In the genomic region with DNA sequence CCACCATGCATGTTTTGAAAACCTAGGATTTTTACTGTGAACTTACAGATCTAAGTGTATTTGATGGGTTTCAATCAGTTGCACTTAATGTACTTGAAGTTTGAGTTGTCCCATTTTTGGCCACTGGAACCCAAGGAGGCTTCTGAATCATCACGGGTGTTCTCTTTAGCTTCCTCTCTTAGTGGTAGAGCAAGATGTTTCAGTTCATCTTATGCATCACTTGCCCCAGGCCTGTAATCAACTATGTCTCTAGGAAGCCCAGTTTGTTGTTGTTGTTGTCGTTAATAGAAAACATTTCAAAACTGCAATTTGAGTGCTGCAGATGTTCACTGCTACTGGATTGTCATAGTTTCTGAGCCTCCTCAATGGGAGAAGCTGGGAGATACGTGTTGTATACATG, we compare ENCODE assay signal across 22 cellular contexts.
"Had no signal": no experiment of that assay in that cellular context is flagged by ENCODE, and none has a peak within 500 bp of the region (broad histone marks: within the 10 kb centered on the region; RNA-seq: fewer than 3 reads in every experiment).

No MANE protein-coding gene starts in this region.

- H3K4me3 ChIP-seq: pancreas, prostate gland, spleen, suprapubic skin, tibial nerve had no signal

- H3K27me3 ChIP-seq: brain microvascular endothelial cell, pancreas, suprapubic skin, tibial nerve had no signal

- H3K9me3 ChIP-seq: pancreas, prostate gland had no signal

- DNase-seq: activated CD4-positive, alpha-beta memory T cell treated with anti-CD3 and anti-CD28 coated beads, Interleukin-2, amount 10 ng/mL, durations not matched to agents 7 days and 5 days; activated CD4-positive, alpha-beta T cell treated with anti-CD3 and anti-CD28 coated beads for 1 hour; activated CD4-positive, alpha-beta T cell treated with anti-CD3 and anti-CD28 coated beads, Interleukin-2, amount 10 ng/mL, durations not matched to agents 7 days and 5 days; activated CD8-positive, alpha-beta memory T cell treated with anti-CD3 and anti-CD28 coated beads, Interleukin-2, amount 50 U/mL, for 48 hours; activated gamma-delta T cell; activated naive CD4-positive, alpha-beta T cell treated with anti-CD3 and anti-CD28 coated beads, Interleukin-2, amount 10 ng/mL, durations not matched to agents 7 days and 5 days; activated naive CD8-positive, alpha-beta T cell treated with anti-CD3 and anti-CD28 coated beads, Interleukin-2, amount 10 ng/mL, durations not matched to agents 7 days and 5 days; activated T-cell treated with anti-CD3 and anti-CD28 coated beads, Interleukin-2, amount 50 U/mL, for 24 hours; amniotic stem cell; brain microvascular endothelial cell; endodermal cell; naive thymus-derived CD8-positive, alpha-beta T cell; nucleus accumbens; pancreas; retina; spleen; stimulated activated naive CD4-positive, alpha-beta T cell; T-helper 2 cell had no signal

- H3K4me1 ChIP-seq: pancreas, prostate gland, spleen, suprapubic skin, tibial nerve had no signal

- ATAC-seq: naive thymus-derived CD8-positive, alpha-beta T cell; pancreas; WTC11 had no signal

- H3K36me3 ChIP-seq: brain microvascular endothelial cell, pancreas, prostate gland, spleen, suprapubic skin, tibial nerve had no signal

- H3K27ac ChIP-seq: brain microvascular endothelial cell, pancreas, prostate gland, spleen, suprapubic skin, tibial nerve had no signal
